In genomic region chr7:17463511-17464085, GRCh38 we compare ENCODE assay signal across 19 cellular contexts.
DNase-seq lines count a peak whose midpoint lies in the region; ATAC-seq and TF ChIP-seq lines count a peak whose summit lies in the region.
"Had no signal": no experiment of that assay in that cellular context is flagged by ENCODE, and none has a peak within 500 bp of the region (broad histone marks: within the 10 kb centered on the region; RNA-seq: fewer than 3 reads in every experiment).

No MANE protein-coding gene starts in this region.

- H3K27me3 ChIP-seq in gastroesophageal sphincter: no peaks in the 10 kb centered on the region
- H3K27me3 ChIP-seq: heart right ventricle had no signal

- H3K27ac ChIP-seq in KOPT-K1 (ENCODE audit: low read depth, low read length, poor library complexity, severe bottlenecking) (peak overlapping the region; percentile 61), gastroesophageal sphincter (no peak overlapping the region)
- H3K27ac ChIP-seq: heart right ventricle had no signal

- H3K9me3 Mint-ChIP-seq in activated CD8-positive, alpha-beta T cell treated with anti-CD3 and anti-CD28 coated beads, Interleukin-2, amount 10 ng/mL, durations not matched to agents 7 days and 5 days (ENCODE audit: insufficient read depth): peaks cover 2% of the 10 kb centered on the region
- H3K9me3 Mint-ChIP-seq in activated CD8-positive, alpha-beta T cell treated with anti-CD3 and anti-CD28 coated beads for 36 hours: peaks cover 2% of the 10 kb centered on the region
- H3K9me3 Mint-ChIP-seq in T-cell: peaks cover under 1 to 5% (median 4%) of the 10 kb centered on the region in 3 donors
- peaks cover 0 to 6% (median 3%) of the 10 kb centered on the region in 9 donors for H3K9me3 Mint-ChIP-seq in naive thymus-derived CD8-positive, alpha-beta T cell

- peaks cover 5% of the 10 kb centered on the region for H3K36me3 Mint-ChIP-seq in activated CD8-positive, alpha-beta T cell treated with anti-CD3 and anti-CD28 coated beads, Interleukin-2, amount 10 ng/mL, durations not matched to agents 7 days and 5 days (ENCODE audit: low read depth)
- H3K36me3 Mint-ChIP-seq in activated CD8-positive, alpha-beta T cell treated with anti-CD3 and anti-CD28 coated beads for 36 hours (ENCODE audit: low read depth): no peaks in the 10 kb centered on the region
- H3K36me3 Mint-ChIP-seq in T-cell: peaks cover 3% of the 10 kb centered on the region
- peaks cover 0 to 9% (median 3%) of the 10 kb centered on the region in 3 donors for H3K36me3 Mint-ChIP-seq in naive thymus-derived CD8-positive, alpha-beta T cell
- H3K36me3 Mint-ChIP-seq: CD8-positive, alpha-beta T cell had no signal

- TF ChIP-seq POLR2A in gastroesophageal sphincter (IDR thresholded peaks at IDR 0.05): no peak

- H3K36me3 ChIP-seq in KOPT-K1 (ENCODE audit: insufficient read depth, low read length): no peaks in the 10 kb centered on the region
- H3K36me3 ChIP-seq in gastroesophageal sphincter: no peaks in the 10 kb centered on the region
- H3K36me3 ChIP-seq: heart right ventricle had no signal

- H3K4me3 ChIP-seq in gastroesophageal sphincter: no peak overlapping the region
- H3K4me3 ChIP-seq: heart right ventricle had no signal

- no peaks in the 10 kb centered on the region for H3K4me1 ChIP-seq in gastroesophageal sphincter

- POLR2A ChIA-PET in activated CD8-positive, alpha-beta T cell treated with anti-CD3 and anti-CD28 coated beads, Interleukin-2, amount 10 ng/mL, durations not matched to agents 7 days and 5 days (lab: Charles Lee): interaction anchor here (1.5 kb wide), 1 partner anchor 165 kb away, joined by 3 read pairs; the partner anchor contains the start of gene AHR
- POLR2A ChIA-PET in activated CD8-positive, alpha-beta T cell treated with anti-CD3 and anti-CD28 coated beads for 36 hours (lab: Charles Lee): no interaction called here
- POLR2A ChIA-PET in T-cell (lab: Charles Lee): interaction anchor here (0.6 kb wide), 2 partner anchors 35 to 166 kb away, joined by 3 to 4 read pairs; no protein-coding TSS in a partner anchor
- POLR2A ChIA-PET in naive thymus-derived CD8-positive, alpha-beta T cell (lab: Charles Lee): no interaction called here

- WGBS in gastroesophageal sphincter (ENCODE audit: low coverage in 1 of 2), 2 donors: 73 to 93% methylated on average over 5 of the region's 5 CpGs

- no peak for TF ChIP-seq CTCF in activated CD8-positive, alpha-beta T cell treated with anti-CD3 and anti-CD28 coated beads for 36 hours (IDR thresholded peaks at IDR 0.05)
- TF ChIP-seq CTCF in gastroesophageal sphincter (IDR thresholded peaks at IDR 0.05): no peak

- peak overlapping the region; percentile 67 for H3K27ac Mint-ChIP-seq in activated CD8-positive, alpha-beta T cell treated with anti-CD3 and anti-CD28 coated beads, Interleukin-2, amount 10 ng/mL, durations not matched to agents 7 days and 5 days
- no peak overlapping the region for H3K27ac Mint-ChIP-seq in activated CD8-positive, alpha-beta T cell treated with anti-CD3 and anti-CD28 coated beads for 36 hours
- peak overlapping the region in 1 of 2 donors; percentile 33 for H3K27ac Mint-ChIP-seq in T-cell
- H3K27ac Mint-ChIP-seq in naive thymus-derived CD8-positive, alpha-beta T cell: no peak overlapping the region
- H3K27ac Mint-ChIP-seq: CD8-positive, alpha-beta T cell; nephron progenitor cell; WTC11 had no signal

- intact Hi-C loops in activated CD8-positive, alpha-beta T cell treated with anti-CD3 and anti-CD28 coated beads for 36 hours (cut with micrococcal nuclease): no loop called here
- intact Hi-C loops in sciatic nerve (cut with DNase I): no loop called here

- peaks cover 20% of the 10 kb centered on the region for H3K4me1 Mint-ChIP-seq in activated CD8-positive, alpha-beta T cell treated with anti-CD3 and anti-CD28 coated beads, Interleukin-2, amount 10 ng/mL, durations not matched to agents 7 days and 5 days (ENCODE audit: low read depth)
- H3K4me1 Mint-ChIP-seq in activated CD8-positive, alpha-beta T cell treated with anti-CD3 and anti-CD28 coated beads for 36 hours (ENCODE audit: low read depth): peaks cover 7% of the 10 kb centered on the region
- H3K4me1 Mint-ChIP-seq in T-cell: peaks cover 16 to 22% (median 21%) of the 10 kb centered on the region in 3 donors
- peaks cover 7 to 19% (median 12%) of the 10 kb centered on the region in 4 donors for H3K4me1 Mint-ChIP-seq in naive thymus-derived CD8-positive, alpha-beta T cell
- H3K4me1 Mint-ChIP-seq: nephron progenitor cell had no signal

- peak; percentile 73 for ATAC-seq in activated CD8-positive, alpha-beta T cell treated with anti-CD3 and anti-CD28 coated beads, Interleukin-2, amount 10 ng/mL, durations not matched to agents 7 days and 5 days
- no peak for ATAC-seq in activated CD8-positive, alpha-beta T cell treated with anti-CD3 and anti-CD28 coated beads for 36 hours
- ATAC-seq in T-cell (replicated peaks in 1 of 4) (peak; percentile 50 to 58 (median 54)), gastroesophageal sphincter (no peak), sciatic nerve (no peak)
- peak in 1 of 2 donors; percentile 53 for ATAC-seq in naive thymus-derived CD8-positive, alpha-beta T cell
- ATAC-seq: activated T-cell treated with anti-CD3 and anti-CD28 coated beads, Interleukin-2, amount 50 U/mL, for 4 hours; CD8-positive, alpha-beta T cell; heart right ventricle; left lobe of liver; WTC11 had no signal

- H3K4me3 Mint-ChIP-seq in activated CD8-positive, alpha-beta T cell treated with anti-CD3 and anti-CD28 coated beads, Interleukin-2, amount 10 ng/mL, durations not matched to agents 7 days and 5 days: peak overlapping the region; percentile 60
- no peak overlapping the region for H3K4me3 Mint-ChIP-seq in activated CD8-positive, alpha-beta T cell treated with anti-CD3 and anti-CD28 coated beads for 36 hours
- peak overlapping the region in 2 of 3 donors; percentile 49 to 61 for H3K4me3 Mint-ChIP-seq in T-cell
- peak overlapping the region in 6 of 10 donors; percentile 25 to 63 (median 48) for H3K4me3 Mint-ChIP-seq in naive thymus-derived CD8-positive, alpha-beta T cell
- H3K4me3 Mint-ChIP-seq: activated T-cell treated with anti-CD3 and anti-CD28 coated beads, Interleukin-2, amount 50 U/mL, for 4 hours; CD8-positive, alpha-beta T cell; nephron progenitor cell; WTC11 had no signal

- no peak for DNase-seq in activated CD8-positive, alpha-beta T cell treated with anti-CD3 and anti-CD28 coated beads, Interleukin-2, amount 10 ng/mL, durations not matched to agents 7 days and 5 days
- no peak for DNase-seq in activated CD8-positive, alpha-beta T cell treated with anti-CD3 and anti-CD28 coated beads for 36 hours
- no peak for DNase-seq in T-cell
- peak in 1 of 10 donors; percentile 1 for DNase-seq in naive thymus-derived CD8-positive, alpha-beta T cell
- DNase-seq in sciatic nerve (ENCODE audit: low spot score): no peak
- DNase-seq in hypothalamus (lab: John Stamatoyannopoulos, UW): no peak
- DNase-seq: activated CD8-positive, alpha-beta memory T cell treated with anti-CD3 and anti-CD28 coated beads for 24 hours; activated naive CD4-positive, alpha-beta T cell treated with Interleukin-2 at 50 U/mL for 16 hours; activated T-cell treated with anti-CD3 and anti-CD28 coated beads, Interleukin-2, amount 50 U/mL, for 4 hours; aorta; CD8-positive, alpha-beta T cell; heart right ventricle; NCI-H69; nephron progenitor cell; substantia nigra had no signal

- no peak for TF ChIP-seq EP300 in gastroesophageal sphincter (IDR thresholded peaks at IDR 0.05)

- CTCF ChIA-PET in activated CD8-positive, alpha-beta T cell treated with anti-CD3 and anti-CD28 coated beads, Interleukin-2, amount 10 ng/mL, durations not matched to agents 7 days and 5 days (lab: Charles Lee): no interaction called here
- CTCF ChIA-PET in activated CD8-positive, alpha-beta T cell treated with anti-CD3 and anti-CD28 coated beads for 36 hours (lab: Charles Lee): interaction anchor here (1.5 kb wide), 1 partner anchor 481 kb away, joined by 3 read pairs; no protein-coding TSS in a partner anchor
- CTCF ChIA-PET in T-cell (lab: Charles Lee): no interaction called here

- peaks cover 7% of the 10 kb centered on the region for H3K27me3 Mint-ChIP-seq in activated CD8-positive, alpha-beta T cell treated with anti-CD3 and anti-CD28 coated beads, Interleukin-2, amount 10 ng/mL, durations not matched to agents 7 days and 5 days (ENCODE audit: low read depth)
- H3K27me3 Mint-ChIP-seq in activated CD8-positive, alpha-beta T cell treated with anti-CD3 and anti-CD28 coated beads for 36 hours: peaks cover 7% of the 10 kb centered on the region
- peaks cover 0 to 2% of the 10 kb centered on the region in 2 donors for H3K27me3 Mint-ChIP-seq in T-cell
- peaks cover 0 to 9% (median 4%) of the 10 kb centered on the region in 5 donors for H3K27me3 Mint-ChIP-seq in naive thymus-derived CD8-positive, alpha-beta T cell

- H3K9me3 ChIP-seq in KOPT-K1 (ENCODE audit: insufficient read depth, low read length, poor library complexity, severe bottlenecking) (peaks cover 12% of the 10 kb centered on the region), gastroesophageal sphincter (peaks cover 0 to 10% (median 0%) of the 10 kb centered on the region in 3 donors)

Comparison
In these comparisons a context has a peak if more than half of its experiments do, and no peak if none do; other contexts are left out.
1. ATAC-seq: peak in activated CD8-positive, alpha-beta T cell treated with anti-CD3 and anti-CD28 coated beads, Interleukin-2, amount 10 ng/mL, durations not matched to agents 7 days and 5 days (single experiment) and T-cell (4 of 4); none in activated CD8-positive, alpha-beta T cell treated with anti-CD3 and anti-CD28 coated beads for 36 hours (single experiment), gastroesophageal sphincter (single experiment) and sciatic nerve (single experiment).
2. POLR2A ChIA-PET loops: an anchor here in activated CD8-positive, alpha-beta T cell treated with anti-CD3 and anti-CD28 coated beads, Interleukin-2, amount 10 ng/mL, durations not matched to agents 7 days and 5 days (1.5 kb wide) and T-cell (0.6 kb wide); none called in activated CD8-positive, alpha-beta T cell treated with anti-CD3 and anti-CD28 coated beads for 36 hours and naive thymus-derived CD8-positive, alpha-beta T cell.